In genomic region chr4:38730830-38731646, GRCh38 we compare ENCODE assay signal across 8 cellular contexts. TPM values are rescaled to one million over a fixed set of nuclear protein-coding genes. Genes with fewer than 3 reads are reported as not detected.
DNase-seq lines count a peak whose midpoint lies in the region; ATAC-seq and TF ChIP-seq lines count a peak whose summit lies in the region.

No MANE protein-coding gene starts in this region.

- peaks cover 7 to 10% (median 9%) of the 10 kb centered on the region in 4 donors for H3K4me1 ChIP-seq in esophagus muscularis mucosa

- H3K36me3 ChIP-seq in esophagus muscularis mucosa: no peaks in the 10 kb centered on the region

- no peaks in the 10 kb centered on the region for H3K27me3 ChIP-seq in esophagus muscularis mucosa

- H3K4me3 ChIP-seq in esophagus muscularis mucosa: no peak overlapping the region

- POLR2A ChIA-PET in naive thymus-derived CD8-positive, alpha-beta T cell (lab: Charles Lee): interaction anchor here (0.7 to 2.2 kb wide), 3 partner anchors 28 to 1115 kb away, joined by 3 to 12 read pairs (median 3); no protein-coding TSS in a partner anchor

- peak; percentile 93 for ATAC-seq in GM19397 (IDR thresholded peaks at IDR 0.05; ENCODE audit: unreplicated experiment)
- ATAC-seq in HG03460 (IDR thresholded peaks at IDR 0.05; ENCODE audit: unreplicated experiment): peak; percentile 76
- ATAC-seq in naive thymus-derived CD8-positive, alpha-beta T cell: peak; percentile 59 to 85
- peak; percentile 95 to 96 for ATAC-seq in stimulated activated naive B cell treated with anti-CD40 and anti-IgM and Interleukin-4, amounts not matched to agents 10 μg/mL and 1 μg/mL and 100 μg/mL, for 72 hours (replicated peaks)

- peaks cover 0 to 24% (median 15%) of the 10 kb centered on the region in 4 donors for H3K4me1 Mint-ChIP-seq in naive thymus-derived CD8-positive, alpha-beta T cell
- peaks cover 42 to 52% of the 10 kb centered on the region in 2 donors for H3K4me1 Mint-ChIP-seq in stimulated activated naive B cell treated with anti-CD40 and anti-IgM and Interleukin-4, amounts not matched to agents 10 μg/mL and 1 μg/mL and 100 μg/mL, for 72 hours

- DNase-seq in CMK (ENCODE audit: low read depth) (peak; percentile 51), NOMO-1 treated with dmso at 0.1 percent for 144 hours (lab: John Stamatoyannopoulos, UW; ENCODE audit: unreplicated experiment) (peak; percentile 72), activated T-cell treated with anti-CD3 and anti-CD28 coated beads for 1 hour (ENCODE audit: low read depth) (peak; percentile 89), esophagus muscularis mucosa (ENCODE audit: extremely low spot score) (no peak)
- DNase-seq in naive thymus-derived CD8-positive, alpha-beta T cell: peak; percentile 58 to 89 (median 77)
- peak; percentile 90 for DNase-seq in stimulated activated naive B cell treated with anti-CD40 and anti-IgM and Interleukin-4, amounts not matched to agents 10 μg/mL and 1 μg/mL and 100 μg/mL, for 72 hours

- no peaks in the 10 kb centered on the region for H3K36me3 Mint-ChIP-seq in naive thymus-derived CD8-positive, alpha-beta T cell
- H3K36me3 Mint-ChIP-seq in stimulated activated naive B cell treated with anti-CD40 and anti-IgM and Interleukin-4, amounts not matched to agents 10 μg/mL and 1 μg/mL and 100 μg/mL, for 72 hours: peaks cover 5 to 13% of the 10 kb centered on the region in 2 donors

- H3K4me3 Mint-ChIP-seq in naive thymus-derived CD8-positive, alpha-beta T cell: no peak overlapping the region
- peak overlapping the region; percentile 69 to 78 for H3K4me3 Mint-ChIP-seq in stimulated activated naive B cell treated with anti-CD40 and anti-IgM and Interleukin-4, amounts not matched to agents 10 μg/mL and 1 μg/mL and 100 μg/mL, for 72 hours

- H3K27ac ChIP-seq in esophagus muscularis mucosa (replicated peaks in 1 of 4): no peak overlapping the region

- peaks cover 0 to 14% (median 0%) of the 10 kb centered on the region in 9 donors for H3K9me3 Mint-ChIP-seq in naive thymus-derived CD8-positive, alpha-beta T cell
- peaks cover 12 to 13% of the 10 kb centered on the region in 2 donors for H3K9me3 Mint-ChIP-seq in stimulated activated naive B cell treated with anti-CD40 and anti-IgM and Interleukin-4, amounts not matched to agents 10 μg/mL and 1 μg/mL and 100 μg/mL, for 72 hours

- no peak for TF ChIP-seq EP300 in esophagus muscularis mucosa (IDR thresholded peaks at IDR 0.05)

- no peaks in the 10 kb centered on the region for H3K9me3 ChIP-seq in esophagus muscularis mucosa

- peak overlapping the region in 1 of 10 donors; percentile 29 for H3K27ac Mint-ChIP-seq in naive thymus-derived CD8-positive, alpha-beta T cell
- H3K27ac Mint-ChIP-seq in stimulated activated naive B cell treated with anti-CD40 and anti-IgM and Interleukin-4, amounts not matched to agents 10 μg/mL and 1 μg/mL and 100 μg/mL, for 72 hours: peak overlapping the region; percentile 97

- H3K27me3 Mint-ChIP-seq in naive thymus-derived CD8-positive, alpha-beta T cell: peaks cover 0 to 1% (median 0%) of the 10 kb centered on the region in 5 donors
- H3K27me3 Mint-ChIP-seq in stimulated activated naive B cell treated with anti-CD40 and anti-IgM and Interleukin-4, amounts not matched to agents 10 μg/mL and 1 μg/mL and 100 μg/mL, for 72 hours: peaks cover 0 to 5% of the 10 kb centered on the region in 2 donors

- 36% methylated on average over 18 of the region's 23 CpGs for WGBS in esophagus muscularis mucosa

- TF ChIP-seq CTCF in esophagus muscularis mucosa (IDR thresholded peaks at IDR 0.05): peak; percentile 91 to 97 (median 95)

- TF ChIP-seq POLR2A in esophagus muscularis mucosa (IDR thresholded peaks at IDR 0.05; ENCODE audit: low read depth): no peak

- intact Hi-C loops in esophagus muscularis mucosa (cut with DNase I): loop anchor here (5.0 kb wide), 2 partner anchors 54 to 669 kb away; no protein-coding TSS in a partner anchor

RNA-seq across cellular contexts. Expression of gene TLR10, which starts 51.8 kb away (rescaled TPM):
- under 1 TPM in 1 of 4 donors, not detected in 3; 0.17 TPM for total RNA-seq in esophagus muscularis mucosa
- total RNA-seq in naive thymus-derived CD8-positive, alpha-beta T cell: 1 to 10 TPM; 2.0 to 2.7 TPM
- under 1 TPM in 2 of 3 donors, not detected in 1; 0.30 to 0.44 TPM for polyA plus RNA-seq in naive thymus-derived CD8-positive, alpha-beta T cell

Comparison
In these comparisons a context has a peak if more than half of its experiments do, and no peak if none do; other contexts are left out.
1. H3K4me3 Mint-ChIP-seq: peak in stimulated activated naive B cell treated with anti-CD40 and anti-IgM and Interleukin-4, amounts not matched to agents 10 μg/mL and 1 μg/mL and 100 μg/mL, for 72 hours (2 of 2); none in naive thymus-derived CD8-positive, alpha-beta T cell (0 of 10).
2. Peak in every context shown above with its lines, with median percentiles within 50 percentile points of each other: ATAC-seq.